In genomic region chr18:29309352-29309751, GRCh38 we compare ENCODE assay signal across 14 cellular contexts.
"Had no signal": no experiment of that assay in that cellular context is flagged by ENCODE, and none has a peak within 500 bp of the region (broad histone marks: within the 10 kb centered on the region; RNA-seq: fewer than 3 reads in every experiment).

No MANE protein-coding gene starts in this region.

- DNase-seq: activated CD4-positive, alpha-beta T cell treated with anti-CD3 and anti-CD28 coated beads for 1 hour; activated CD4-positive, alpha-beta T cell treated with anti-CD3 and anti-CD28 coated beads, Interleukin-2, amount 50 U/mL, for 4 hours; adrenal gland; erythroblast; left ventricle myocardium inferior; natural killer cell; occipital lobe had no signal

- H3K4me3 Mint-ChIP-seq: activated naive CD4-positive, alpha-beta T cell treated with anti-CD3 and anti-CD28 coated beads, Interleukin-2, amount 50 U/mL, for 24 hours; memory B cell; natural killer cell; stimulated activated naive CD8-positive, alpha-beta T cell treated with anti-CD3 and anti-CD28 coated beads, Interleukin-15, Interleukin-2, amounts not matched to agents 100 ng/mL and 50 ng/mL, for 24 hours; type B pancreatic cell had no signal

- H3K9me3 Mint-ChIP-seq: type B pancreatic cell had no signal

- ATAC-seq: natural killer cell had no signal

- H3K9me3 ChIP-seq: adrenal gland, left ventricle myocardium inferior, right atrium auricular region had no signal

- H3K27me3 ChIP-seq: adrenal gland, right atrium auricular region had no signal

- H3K4me1 ChIP-seq: adrenal gland, left ventricle myocardium inferior, right atrium auricular region had no signal

- H3K27ac Mint-ChIP-seq: activated naive CD4-positive, alpha-beta T cell treated with anti-CD3 and anti-CD28 coated beads, Interleukin-2, amount 50 U/mL, for 24 hours; activated T-helper 2 cell treated with anti-CD3 and anti-CD28 coated beads, Interferon-gamma antibody, Interleukin-2, Interleukin-4, amounts not matched to agents 10 μg/mL and 5 μg/mL and 100 μg/mL, durations not matched to agents 14 hours and 24 hours and 36 hours; memory B cell; natural killer cell; stimulated activated naive CD8-positive, alpha-beta T cell treated with anti-CD3 and anti-CD28 coated beads, Interleukin-15, Interleukin-2, amounts not matched to agents 100 ng/mL and 50 ng/mL, for 24 hours; type B pancreatic cell had no signal

- H3K4me1 Mint-ChIP-seq: activated naive CD4-positive, alpha-beta T cell treated with anti-CD3 and anti-CD28 coated beads, Interleukin-2, amount 50 U/mL, for 24 hours; memory B cell; natural killer cell had no signal

- H3K36me3 ChIP-seq: adrenal gland, left ventricle myocardium inferior, right atrium auricular region had no signal

- H3K27ac ChIP-seq: adrenal gland, left ventricle myocardium inferior, right atrium auricular region, skin epidermis had no signal

- H3K27me3 Mint-ChIP-seq: activated naive CD4-positive, alpha-beta T cell treated with anti-CD3 and anti-CD28 coated beads, Interleukin-2, amount 50 U/mL, for 24 hours; memory B cell; stimulated activated naive CD8-positive, alpha-beta T cell treated with anti-CD3 and anti-CD28 coated beads, Interleukin-15, Interleukin-2, amounts not matched to agents 100 ng/mL and 50 ng/mL, for 24 hours; type B pancreatic cell had no signal

- H3K36me3 Mint-ChIP-seq: activated naive CD4-positive, alpha-beta T cell treated with anti-CD3 and anti-CD28 coated beads, Interleukin-2, amount 50 U/mL, for 24 hours; memory B cell; type B pancreatic cell had no signal

- H3K4me3 ChIP-seq: adrenal gland, left ventricle myocardium inferior, right atrium auricular region, skin epidermis had no signal
